In the genomic region with DNA sequence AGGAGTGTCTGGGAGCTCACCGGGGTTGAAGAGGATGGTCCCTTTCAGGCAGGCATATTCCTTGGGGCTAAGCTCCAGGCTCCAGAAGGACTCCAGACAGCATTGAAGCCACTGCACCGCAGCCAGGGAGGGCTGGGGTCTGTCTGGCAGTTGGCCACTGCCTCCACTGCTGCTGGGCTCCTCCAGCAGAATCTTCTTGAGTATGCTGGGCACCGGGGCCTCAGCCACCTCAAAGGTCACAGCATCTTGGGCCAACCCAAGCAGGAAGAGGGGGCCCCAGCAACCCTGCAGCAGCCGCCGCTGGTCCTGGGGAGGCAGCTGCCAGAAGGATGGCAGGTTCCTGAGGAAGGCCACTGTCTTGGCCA, we compare ENCODE assay signal across 23 cellular contexts. TPM values are rescaled to one million over a fixed set of nuclear protein-coding genes. Genes with fewer than 3 reads are reported as not detected.
DNase-seq lines count a peak whose midpoint lies in the region; ATAC-seq, FAIRE-seq and TF ChIP-seq lines count a peak whose summit lies in the region.
"Had no signal": no experiment of that assay in that cellular context is flagged by ENCODE, and none has a peak within 500 bp of the region (broad histone marks: within the 10 kb centered on the region; RNA-seq: fewer than 3 reads in every experiment).

No MANE protein-coding gene starts in this region.

- intact Hi-C loops in K562 (cut with micrococcal nuclease) (no loop called here), kidney (cut with DNase I) (no loop called here), psoas muscle (cut with DNase I) (no loop called here), vagina (cut with DNase I) (no loop called here)

- BruUV-seq in K562 (replicated peaks; lab: Mats Ljungman, UMichigan), result no TSS peak

- TF ChIP-seq RAD21 in K562 (CRISPR knock-in tag; conservative IDR thresholded peaks at IDR 0.05 in 1 of 2, IDR thresholded peaks at IDR 0.05 in 1 of 2), result no peak

- TF ChIP-seq POLR2A in K562 (conservative IDR thresholded peaks at IDR 0.05), result no peak
- no peak for TF ChIP-seq POLR2A in vagina (IDR thresholded peaks at IDR 0.05)

- no peak for TF ChIP-seq EP300 in K562 (IDR thresholded peaks at IDR 0.05; ENCODE audit: low read length)

- no peaks in the 10 kb centered on the region for H3F3A ChIP-seq in GM23248 (ENCODE audit: insufficient read depth)

- H3K9me3 ChIP-seq in K562 (replicated peaks; ENCODE audit: control insufficient read depth, insufficient read depth, low read depth, low read length) (no peaks in the 10 kb centered on the region), kidney (ENCODE audit: control insufficient read depth in 1 of 2, low read length in 2 of 2) (no peaks in the 10 kb centered on the region), psoas muscle (no peaks in the 10 kb centered on the region), GM23248 (ENCODE audit: low read depth) (no peaks in the 10 kb centered on the region), vagina (no peaks in the 10 kb centered on the region)

- H3K27ac Mint-ChIP-seq in activated naive CD4-positive, alpha-beta T cell treated with anti-CD3 and anti-CD28 coated beads, Interleukin-2, amount 50 U/mL, for 72 hours, result no peak overlapping the region
- H3K27ac Mint-ChIP-seq: activated CD4-positive, alpha-beta T cell treated with anti-CD3 and anti-CD28 coated beads for 36 hours; activated naive CD8-positive, alpha-beta T cell treated with anti-CD3 and anti-CD28 coated beads, Interleukin-2, amount 50 U/mL, for 24 hours; activated T-helper 17 cell treated with anti-CD3 and anti-CD28 coated beads, Interleukin-2, amount 50 U/mL, for 72 hours; stimulated activated naive CD8-positive, alpha-beta T cell treated with anti-CD3 and anti-CD28 coated beads, Interleukin-15, Interleukin-2, amounts not matched to agents 100 ng/mL and 50 ng/mL, for 24 hours had no signal

- no peaks in the 10 kb centered on the region for H3K9me3 Mint-ChIP-seq in activated naive CD4-positive, alpha-beta T cell treated with anti-CD3 and anti-CD28 coated beads, Interleukin-2, amount 50 U/mL, for 72 hours
- H3K9me3 Mint-ChIP-seq: activated naive CD8-positive, alpha-beta T cell treated with anti-CD3 and anti-CD28 coated beads, Interleukin-2, amount 50 U/mL, for 24 hours; activated T-helper 17 cell treated with anti-CD3 and anti-CD28 coated beads, Interleukin-2, amount 50 U/mL, for 72 hours; stimulated activated naive CD8-positive, alpha-beta T cell treated with anti-CD3 and anti-CD28 coated beads, Interleukin-15, Interleukin-2, amounts not matched to agents 100 ng/mL and 50 ng/mL, for 24 hours had no signal

- H3K36me3 ChIP-seq in H7 (replicated peaks; ENCODE audit: control insufficient read depth, insufficient read depth, low read length), result no peaks in the 10 kb centered on the region
- no peaks in the 10 kb centered on the region for H3K36me3 ChIP-seq in K562 (ENCODE audit: control insufficient read depth, insufficient read depth, low read length)
- no peaks in the 10 kb centered on the region for H3K36me3 ChIP-seq in kidney (ENCODE audit: control insufficient read depth in 1 of 2, insufficient read depth in 2 of 2, low read length in 2 of 2)
- H3K36me3 ChIP-seq in psoas muscle (ENCODE audit: insufficient read depth in 1 of 2, low read depth in 1 of 2), result no peaks in the 10 kb centered on the region
- H3K36me3 ChIP-seq in GM23248 (ENCODE audit: low read depth), result no peaks in the 10 kb centered on the region
- H3K36me3 ChIP-seq in vagina, result no peaks in the 10 kb centered on the region

- CTCF ChIA-PET in K562 (lab: Yijun Ruan, JAX; ENCODE audit: low intra/inter-chr PET ratio), result interaction anchor here (0.6 kb wide), 1 partner anchor 200 kb away, joined by 3 read pairs; no protein-coding TSS in a partner anchor

- H3K79me2 ChIP-seq in K562 (ENCODE audit: control insufficient read depth, insufficient read depth, low read length), result no peaks in the 10 kb centered on the region
- no peaks in the 10 kb centered on the region for H3K79me2 ChIP-seq in GM23248 (ENCODE audit: insufficient read depth)

- POLR2A ChIA-PET in K562 (lab: Yijun Ruan, JAX), result interaction anchor here (0.6 to 4.1 kb wide), 9 partner anchors 8 to 107 kb away, joined by 3 to 32 read pairs (median 3); a partner anchor contains a TSS

- WGBS in K562 (ENCODE audit: insufficient coverage, low coverage, missing lambda C conversion rate), result 78% methylated on average over 5 of the region's 5 CpGs
- 69 to 74% (median 73%) methylated on average over 5 of the region's 5 CpGs for WGBS in psoas muscle, 3 donors
- WGBS in GM23248 (ENCODE audit: low coverage in 1 of 2, low lambda C conversion rate in 2 of 2, missing lambda C conversion rate in 2 of 2), 2 experiments, result 74 to 76% methylated on average over 5 of the region's 5 CpGs

- H3K27me3 ChIP-seq in H7 (ENCODE audit: control insufficient read depth, insufficient read depth, low read length), result no peaks in the 10 kb centered on the region
- no peaks in the 10 kb centered on the region for H3K27me3 ChIP-seq in K562 (ENCODE audit: control insufficient read depth in 2 of 2, insufficient read depth in 2 of 2, low read length in 2 of 2)
- H3K27me3 ChIP-seq in psoas muscle (ENCODE audit: insufficient read depth in 3 of 3, low read length in 2 of 3), result no peaks in the 10 kb centered on the region
- no peaks in the 10 kb centered on the region for H3K27me3 ChIP-seq in GM23248 (replicated peaks; ENCODE audit: insufficient read depth)
- H3K27me3 ChIP-seq in vagina, result no peaks in the 10 kb centered on the region

- H3K4me2 ChIP-seq in K562 (ENCODE audit: insufficient read depth, low read length), result no peak overlapping the region
- no peak overlapping the region for H3K4me2 ChIP-seq in GM23248 (ENCODE audit: unreplicated experiment)

- H3K27ac ChIP-seq in K562 (ENCODE audit: extremely low read depth, low read depth, low read length) (peak overlapping the region; percentile 69), kidney (ENCODE audit: low read depth in 2 of 2, low read length in 2 of 2) (peak overlapping the region; percentile 82 to 94), psoas muscle (peak overlapping the region; percentile 70), GM23248 (no peak overlapping the region), vagina (no peak overlapping the region)

- in situ Hi-C loops in K562 (cut with MboI) (no loop called here), GM23248 (cut with MboI) (no loop called here)

- H3K4me3 ChIP-seq in H7 (ENCODE audit: insufficient read depth, low read depth, low read length) (no peak overlapping the region), K562 (no peak overlapping the region), kidney (ENCODE audit: low read length in 2 of 2) (peak overlapping the region; percentile 52 to 75), psoas muscle (peak overlapping the region; percentile 41), GM23248 (no peak overlapping the region), vagina (no peak overlapping the region)

- ATAC-seq in K562 (peak; percentile 5; the same call in 2 of the 3 replicates), psoas muscle (peak in 2 of 4 donors; percentile 2 to 14)
- no peak for ATAC-seq in activated naive CD4-positive, alpha-beta T cell treated with anti-CD3 and anti-CD28 coated beads, Interleukin-2, amount 50 U/mL, for 72 hours
- ATAC-seq: activated CD4-positive, alpha-beta T cell treated with anti-CD3 and anti-CD28 coated beads for 36 hours; activated naive CD8-positive, alpha-beta T cell treated with anti-CD3 and anti-CD28 coated beads, Interleukin-2, amount 50 U/mL, for 24 hours; activated T-helper 17 cell treated with anti-CD3 and anti-CD28 coated beads, Interleukin-2, amount 50 U/mL, for 72 hours had no signal

- peaks cover 28 to 31% of the 10 kb centered on the region in 2 experiments for H3K4me1 ChIP-seq in K562 (replicated peaks in 1 of 2; ENCODE audit: control insufficient read depth in 2 of 2, insufficient read depth in 2 of 2, low read length in 2 of 2)
- H3K4me1 ChIP-seq in kidney (ENCODE audit: control insufficient read depth in 1 of 2, insufficient read depth in 1 of 2, low read depth in 1 of 2, low read length in 2 of 2), result peaks cover 9 to 13% of the 10 kb centered on the region in 2 donors
- H3K4me1 ChIP-seq in psoas muscle, result peaks cover 10% of the 10 kb centered on the region
- no peaks in the 10 kb centered on the region for H3K4me1 ChIP-seq in GM23248 (ENCODE audit: insufficient read depth)
- no peaks in the 10 kb centered on the region for H3K4me1 ChIP-seq in vagina

- H2AFZ ChIP-seq in K562 (ENCODE audit: low read depth, low read length) (peak overlapping the region; percentile 93), GM23248 (no peak overlapping the region)

- DNase-seq in H7, result peak; percentile 25
- peak in 1 of 4 experiments; percentile 19 for DNase-seq in K562 (ENCODE audit: extremely low read depth in 1 of 4, low spot score in 3 of 4)
- no peak for DNase-seq in kidney
- DNase-seq in psoas muscle, result no peak
- no peak for DNase-seq in GM23248
- DNase-seq in activated naive CD4-positive, alpha-beta T cell treated with anti-CD3 and anti-CD28 coated beads, Interleukin-2, amount 50 U/mL, for 72 hours (ENCODE audit: low spot score in 2 of 2), result no peak
- DNase-seq in SHP77 (lab: John Stamatoyannopoulos, UW), result no peak
- DNase-seq in vagina (ENCODE audit: extremely low spot score in 2 of 2), result no peak
- DNase-seq: activated CD4-positive, alpha-beta T cell treated with anti-CD3 and anti-CD28 coated beads for 36 hours; activated naive CD8-positive, alpha-beta T cell treated with anti-CD3 and anti-CD28 coated beads, Interleukin-2, amount 50 U/mL, for 24 hours; NCI-H1694; NCI-H446 treated with DMSO at 0.1 percent for 48 hours; SW 1271 had no signal

- H3K9me2 ChIP-seq in GM23248 (ENCODE audit: insufficient read depth), result no peaks in the 10 kb centered on the region

- H3K36me3 Mint-ChIP-seq in activated naive CD4-positive, alpha-beta T cell treated with anti-CD3 and anti-CD28 coated beads, Interleukin-2, amount 50 U/mL, for 72 hours, result no peaks in the 10 kb centered on the region

- H3K9ac ChIP-seq in K562 (ENCODE audit: insufficient read depth in 1 of 2, low read depth in 2 of 2, low read length in 2 of 2) (peak overlapping the region; percentile 64 to 85; a peak in 3 of 4 replicates), kidney (ENCODE audit: low read length in 2 of 2) (peak overlapping the region; percentile 63 to 92), GM23248 (no peak overlapping the region)

- TF ChIP-seq CTCF in K562 (IDR thresholded peaks at IDR 0.05 in 2 of 3, conservative IDR thresholded peaks at IDR 0.05 in 1 of 3; ENCODE audit: insufficient read depth in 2 of 3, low read depth in 1 of 3, low read length in 3 of 3), result no peak
- TF ChIP-seq CTCF in kidney (IDR thresholded peaks at IDR 0.05; ENCODE audit: borderline replicate concordance, extremely low read depth, insufficient read depth), result no peak
- TF ChIP-seq CTCF in psoas muscle (IDR thresholded peaks at IDR 0.05), result no peak
- TF ChIP-seq CTCF in vagina (IDR thresholded peaks at IDR 0.05), result no peak

- FAIRE-seq in K562 (lab: Jason Lieb, UNC), result no peak
- no peak for FAIRE-seq in kidney (lab: Jason Lieb, UNC)
- FAIRE-seq: bronchial epithelial cell, GM12892 had no signal

- H3K9me1 ChIP-seq in K562 (ENCODE audit: control insufficient read depth, insufficient read depth, low read length), result no peaks in the 10 kb centered on the region

- H4K20me1 ChIP-seq in K562 (replicated peaks; ENCODE audit: control insufficient read depth, insufficient read depth, low read length), result no peaks in the 10 kb centered on the region
- no peaks in the 10 kb centered on the region for H4K20me1 ChIP-seq in GM23248 (ENCODE audit: insufficient read depth)

RNA-seq across cellular contexts. Expression of a gene that starts 0.4 kb away (rescaled TPM):
- total RNA-seq in H7 (2014; rRNA removed; shearing (Covaris generic)), result not detected in 2 replicates
- total RNA-seq in K562 (2011; cell fraction: chromatin; rRNA removed; ENCODE audit: low replicate concordance), result not detected in 2 replicates
- not detected in 2 replicates for total RNA-seq in K562 (2011; cell fraction: nucleolus; rRNA removed)
- total RNA-seq in K562 (2011; cell fraction: nucleoplasm; rRNA removed), result not detected in 2 replicates
- not detected in 2 replicates for total RNA-seq in K562 (2014; rRNA removed)
- not detected in 2 replicates for total RNA-seq in K562 (2014; rRNA removed; fragmentation: Illumina TruSeq; extraction: Trizol)
- not detected in 2 replicates for total RNA-seq in K562 (2015; rRNA removed; fragmentation: Illumina TruSeq; extraction: Trizol)
- total RNA-seq in K562 (2021), result not detected in 2 replicates
- polyA plus RNA-seq in K562 (2011; rRNA removed), result not detected in 2 replicates
- 0.06 TPM in 1 of 2 replicates, not detected in the other for polyA plus RNA-seq in K562 (2011; cell fraction: cytosol; rRNA removed)
- not detected in 2 replicates for polyA plus RNA-seq in K562 (2011; cell fraction: nucleus; rRNA removed)
- polyA plus RNA-seq in K562 (2012), result 0.08 TPM in 1 of 2 replicates, not detected in the other
- polyA plus RNA-seq in K562 (2014; fragmentation: Illumina TruSeq; extraction: Trizol), result not detected in 2 replicates
- polyA plus RNA-seq in K562 (2014; fragmentation: Nextera tagmentation; extraction: Ambion mirVana), result not detected
- polyA plus RNA-seq in K562 (2014; rRNA removed), result not detected in 2 replicates
- not detected in 2 replicates for polyA minus RNA-seq in K562 (2011; rRNA and poly(A)+ RNA removed)
- not detected in 2 replicates for polyA minus RNA-seq in K562 (2011; cell fraction: cytosol; rRNA and poly(A)+ RNA removed)
- not detected in 2 replicates for polyA minus RNA-seq in K562 (2011; cell fraction: nucleus; rRNA and poly(A)+ RNA removed)
- total RNA-seq in kidney, result 0.79 TPM
- polyA plus RNA-seq in kidney (ENCODE audit: insufficient read depth, low read depth, low replicate concordance), result 16.5 TPM
- total RNA-seq in psoas muscle, result 1 to 10 TPM in 1 of 4 donors, under 1 TPM in 2, not detected in 1; 0.25 to 1.1 (median 0.49) TPM
- under 1 TPM; 0.06 to 0.21 (median 0.07) TPM for polyA plus RNA-seq in psoas muscle
- total RNA-seq in GM23248 (2014; rRNA removed; shearing (Covaris generic)), result not detected in 2 replicates
- polyA plus RNA-seq in GM23248 (2016; fragmentation: Nextera tagmentation; extraction: Ambion mirVana), result not detected in 2 replicates
- total RNA-seq in activated naive CD4-positive, alpha-beta T cell treated with anti-CD3 and anti-CD28 coated beads, Interleukin-2, amount 50 U/mL, for 72 hours, result not detected
- not detected for total RNA-seq in vagina
- total RNA-seq: activated CD4-positive, alpha-beta T cell treated with anti-CD3 and anti-CD28 coated beads for 36 hours; activated T-helper 17 cell treated with anti-CD3 and anti-CD28 coated beads, Interleukin-2, amount 50 U/mL, for 72 hours; bronchial epithelial cell; dermis microvascular lymphatic vessel endothelial cell; H4; M059J; omental fat pad had no signal
- polyA plus RNA-seq: AG04450, esophagus had no signal

RNA-seq across cellular contexts. Expression of a gene that starts 8.2 kb away (rescaled TPM):
- total RNA-seq in H7 (2014; rRNA removed; shearing (Covaris generic)), result 65.3 and 76.4 TPM in 2 replicates
- total RNA-seq in K562 (2011; cell fraction: chromatin; rRNA removed; ENCODE audit: low replicate concordance), result 70.9 and 112 TPM in 2 replicates
- 73.0 and 85.1 TPM in 2 replicates for total RNA-seq in K562 (2011; cell fraction: nucleolus; rRNA removed)
- 71.2 and 76.6 TPM in 2 replicates for total RNA-seq in K562 (2011; cell fraction: nucleoplasm; rRNA removed)
- total RNA-seq in K562 (2014; rRNA removed), result 234 and 265 TPM in 2 replicates
- 83.1 and 86.9 TPM in 2 replicates for total RNA-seq in K562 (2014; rRNA removed; fragmentation: Illumina TruSeq; extraction: Trizol)
- 156 and 157 TPM in 2 replicates for total RNA-seq in K562 (2015; rRNA removed; fragmentation: Illumina TruSeq; extraction: Trizol)
- total RNA-seq in K562 (2021), result 160 and 170 TPM in 2 replicates
- 42.5 and 59.7 TPM in 2 replicates for polyA plus RNA-seq in K562 (2011; rRNA removed)
- 49.6 and 54.7 TPM in 2 replicates for polyA plus RNA-seq in K562 (2011; cell fraction: cytosol; rRNA removed)
- 56.8 and 59.7 TPM in 2 replicates for polyA plus RNA-seq in K562 (2011; cell fraction: nucleus; rRNA removed)
- polyA plus RNA-seq in K562 (2012), result 171 and 247 TPM in 2 replicates
- 202 and 219 TPM in 2 replicates for polyA plus RNA-seq in K562 (2014; fragmentation: Illumina TruSeq; extraction: Trizol)
- polyA plus RNA-seq in K562 (2014; fragmentation: Nextera tagmentation; extraction: Ambion mirVana), result 10 to 100 TPM in 1 of 2 experiments, 1 to 10 TPM in 1; 9.8 to 18.1 TPM
- 126 and 149 TPM in 2 replicates for polyA plus RNA-seq in K562 (2014; rRNA removed)
- polyA minus RNA-seq in K562 (2011; rRNA and poly(A)+ RNA removed), result 42.3 and 52.0 TPM in 2 replicates
- 79.7 and 80.2 TPM in 2 replicates for polyA minus RNA-seq in K562 (2011; cell fraction: cytosol; rRNA and poly(A)+ RNA removed)
- 19.4 and 28.9 TPM in 2 replicates for polyA minus RNA-seq in K562 (2011; cell fraction: nucleus; rRNA and poly(A)+ RNA removed)
- total RNA-seq in kidney, result 61.5 TPM
- polyA plus RNA-seq in kidney (ENCODE audit: insufficient read depth, low read depth, low replicate concordance), result 112 TPM
- total RNA-seq in psoas muscle, result 10 to 100 TPM; 55.7 to 65.5 (median 62.3) TPM
- polyA plus RNA-seq in psoas muscle, result 100 to 1,000 TPM in 1 of 3 donors, 10 to 100 TPM in 2; 77.7 to 105 (median 89.7) TPM
- total RNA-seq in GM23248 (2014; rRNA removed; shearing (Covaris generic)), result 34.9 and 50.0 TPM in 2 replicates
- 117 and 118 TPM in 2 replicates for polyA plus RNA-seq in GM23248 (2016; fragmentation: Nextera tagmentation; extraction: Ambion mirVana)
- total RNA-seq in activated naive CD4-positive, alpha-beta T cell treated with anti-CD3 and anti-CD28 coated beads, Interleukin-2, amount 50 U/mL, for 72 hours, result 10 to 100 TPM; 60.5 to 93.7 TPM
- total RNA-seq in vagina, result 45.9 TPM

RNA-seq across cellular contexts. Expression of a gene that starts 13.1 kb away (rescaled TPM):
- total RNA-seq in H7 (2014; rRNA removed; shearing (Covaris generic)), result 16.1 and 23.7 TPM in 2 replicates
- 15.2 and 22.9 TPM in 2 replicates for total RNA-seq in K562 (2011; cell fraction: chromatin; rRNA removed; ENCODE audit: low replicate concordance)
- 20.1 and 20.7 TPM in 2 replicates for total RNA-seq in K562 (2011; cell fraction: nucleolus; rRNA removed)
- 11.5 and 12.9 TPM in 2 replicates for total RNA-seq in K562 (2011; cell fraction: nucleoplasm; rRNA removed)
- total RNA-seq in K562 (2014; rRNA removed), result 16.4 and 21.0 TPM in 2 replicates
- total RNA-seq in K562 (2014; rRNA removed; fragmentation: Illumina TruSeq; extraction: Trizol), result 8.6 and 9.9 TPM in 2 replicates
- total RNA-seq in K562 (2015; rRNA removed; fragmentation: Illumina TruSeq; extraction: Trizol), result 15.3 and 16.2 TPM in 2 replicates
- 22.5 and 23.0 TPM in 2 replicates for total RNA-seq in K562 (2021)
- 5.4 and 7.2 TPM in 2 replicates for polyA plus RNA-seq in K562 (2011; rRNA removed)
- 7.0 and 9.7 TPM in 2 replicates for polyA plus RNA-seq in K562 (2011; cell fraction: cytosol; rRNA removed)
- 10.6 and 15.3 TPM in 2 replicates for polyA plus RNA-seq in K562 (2011; cell fraction: nucleus; rRNA removed)
- polyA plus RNA-seq in K562 (2012), result 13.1 and 16.8 TPM in 2 replicates
- 14.4 and 17.5 TPM in 2 replicates for polyA plus RNA-seq in K562 (2014; fragmentation: Illumina TruSeq; extraction: Trizol)
- 1 to 10 TPM; 1.6 to 4.9 TPM for polyA plus RNA-seq in K562 (2014; fragmentation: Nextera tagmentation; extraction: Ambion mirVana)
- 13.3 and 16.1 TPM in 2 replicates for polyA plus RNA-seq in K562 (2014; rRNA removed)
- 6.1 and 6.7 TPM in 2 replicates for polyA minus RNA-seq in K562 (2011; rRNA and poly(A)+ RNA removed)
- polyA minus RNA-seq in K562 (2011; cell fraction: cytosol; rRNA and poly(A)+ RNA removed), result 3.6 and 6.0 TPM in 2 replicates
- polyA minus RNA-seq in K562 (2011; cell fraction: nucleus; rRNA and poly(A)+ RNA removed), result 8.1 and 10.2 TPM in 2 replicates
- 15.8 TPM for total RNA-seq in kidney
- 15.8 TPM for polyA plus RNA-seq in kidney (ENCODE audit: insufficient read depth, low read depth, low replicate concordance)
- 10 to 100 TPM; 10.7 to 22.9 (median 12.1) TPM for total RNA-seq in psoas muscle
- polyA plus RNA-seq in psoas muscle, result 10 to 100 TPM; 13.7 to 31.8 (median 17.8) TPM
- 6.3 and 6.8 TPM in 2 replicates for total RNA-seq in GM23248 (2014; rRNA removed; shearing (Covaris generic))
- polyA plus RNA-seq in GM23248 (2016; fragmentation: Nextera tagmentation; extraction: Ambion mirVana), result 9.3 and 10.8 TPM in 2 replicates
- total RNA-seq in activated naive CD4-positive, alpha-beta T cell treated with anti-CD3 and anti-CD28 coated beads, Interleukin-2, amount 50 U/mL, for 72 hours, result 10 to 100 TPM; 11.7 to 13.2 TPM
- total RNA-seq in vagina, result 5.2 TPM

RNA-seq across cellular contexts. Expression of a gene that starts 23.3 kb away (rescaled TPM):
- total RNA-seq in H7 (2014; rRNA removed; shearing (Covaris generic)), result 40.3 and 61.9 TPM in 2 replicates
- total RNA-seq in K562 (2011; cell fraction: chromatin; rRNA removed; ENCODE audit: low replicate concordance), result 37.7 and 65.6 TPM in 2 replicates
- 41.7 and 49.9 TPM in 2 replicates for total RNA-seq in K562 (2011; cell fraction: nucleolus; rRNA removed)
- total RNA-seq in K562 (2011; cell fraction: nucleoplasm; rRNA removed), result 42.3 and 47.5 TPM in 2 replicates
- total RNA-seq in K562 (2014; rRNA removed) (16.3 and 26.7 TPM in 2 replicates), K562 (2014; rRNA removed; fragmentation: Illumina TruSeq; extraction: Trizol) (19.3 and 20.4 TPM in 2 replicates), K562 (2015; rRNA removed; fragmentation: Illumina TruSeq; extraction: Trizol) (27.0 and 28.0 TPM in 2 replicates), K562 (2021) (58.8 and 59.0 TPM in 2 replicates), kidney (28.8 TPM), psoas muscle (10 to 100 TPM; 18.3 to 35.9 (median 25.6) TPM), vagina (11.5 TPM)
- polyA plus RNA-seq in K562 (2011; rRNA removed) (45.1 and 64.7 TPM in 2 replicates), K562 (2014; fragmentation: Illumina TruSeq; extraction: Trizol) (23.2 and 34.0 TPM in 2 replicates), K562 (2014; fragmentation: Nextera tagmentation; extraction: Ambion mirVana) (10 to 100 TPM in 1 of 2 experiments, 1 to 10 TPM in 1; 9.9 to 11.4 TPM), K562 (2014; rRNA removed) (17.4 and 31.8 TPM in 2 replicates), kidney (ENCODE audit: insufficient read depth, low read depth, low replicate concordance) (24.6 TPM), psoas muscle (10 to 100 TPM; 19.2 to 34.0 (median 19.4) TPM), GM23248 (2016; fragmentation: Nextera tagmentation; extraction: Ambion mirVana) (26.3 and 27.9 TPM in 2 replicates)
- 37.8 and 64.5 TPM in 2 replicates for polyA plus RNA-seq in K562 (2011; cell fraction: cytosol; rRNA removed)
- polyA plus RNA-seq in K562 (2011; cell fraction: nucleus; rRNA removed), result 49.3 and 52.7 TPM in 2 replicates
- polyA plus RNA-seq in K562 (2012), result 32.5 and 46.9 TPM in 2 replicates
- 40.1 and 57.8 TPM in 2 replicates for polyA minus RNA-seq in K562 (2011; rRNA and poly(A)+ RNA removed)
- polyA minus RNA-seq in K562 (2011; cell fraction: cytosol; rRNA and poly(A)+ RNA removed), result 52.9 and 56.0 TPM in 2 replicates
- polyA minus RNA-seq in K562 (2011; cell fraction: nucleus; rRNA and poly(A)+ RNA removed), result 15.4 and 16.0 TPM in 2 replicates
- total RNA-seq in GM23248 (2014; rRNA removed; shearing (Covaris generic)), result 11.9 and 12.1 TPM in 2 replicates
- total RNA-seq in activated naive CD4-positive, alpha-beta T cell treated with anti-CD3 and anti-CD28 coated beads, Interleukin-2, amount 50 U/mL, for 72 hours, result 10 to 100 TPM; 29.5 to 56.1 TPM

RNA-seq across cellular contexts. Expression of a gene that starts 46.9 kb away (rescaled TPM):
- 14.4 and 14.6 TPM in 2 replicates for total RNA-seq in H7 (2014; rRNA removed; shearing (Covaris generic))
- total RNA-seq in K562 (2011; cell fraction: chromatin; rRNA removed; ENCODE audit: low replicate concordance), result 1.2 and 3.2 TPM in 2 replicates
- 2.0 and 2.1 TPM in 2 replicates for total RNA-seq in K562 (2011; cell fraction: nucleolus; rRNA removed)
- 1.5 and 1.8 TPM in 2 replicates for total RNA-seq in K562 (2011; cell fraction: nucleoplasm; rRNA removed)
- total RNA-seq in K562 (2014; rRNA removed) (0.73 and 2.6 TPM in 2 replicates), K562 (2014; rRNA removed; fragmentation: Illumina TruSeq; extraction: Trizol) (0.62 and 0.73 TPM in 2 replicates), K562 (2015; rRNA removed; fragmentation: Illumina TruSeq; extraction: Trizol) (0.53 and 0.83 TPM in 2 replicates), K562 (2021) (1.9 and 2.4 TPM in 2 replicates), kidney (14.1 TPM), psoas muscle (not detected), vagina (7.4 TPM)
- polyA plus RNA-seq in K562 (2011; rRNA removed) (1.4 and 4.8 TPM in 2 replicates), K562 (2014; fragmentation: Illumina TruSeq; extraction: Trizol) (1.3 and 1.9 TPM in 2 replicates), K562 (2014; fragmentation: Nextera tagmentation; extraction: Ambion mirVana) (under 1 TPM; 0.38 to 0.48 TPM), K562 (2014; rRNA removed) (1.0 and 1.3 TPM in 2 replicates), kidney (ENCODE audit: insufficient read depth, low read depth, low replicate concordance) (19.3 TPM), psoas muscle (under 1 TPM in 1 of 3 donors, not detected in 2; 0.01 TPM), GM23248 (2016; fragmentation: Nextera tagmentation; extraction: Ambion mirVana) (not detected in 2 replicates)
- 4.7 and 4.9 TPM in 2 replicates for polyA plus RNA-seq in K562 (2011; cell fraction: cytosol; rRNA removed)
- 3.2 and 3.7 TPM in 2 replicates for polyA plus RNA-seq in K562 (2011; cell fraction: nucleus; rRNA removed)
- 1.2 and 3.1 TPM in 2 replicates for polyA plus RNA-seq in K562 (2012)
- polyA minus RNA-seq in K562 (2011; rRNA and poly(A)+ RNA removed), result 2.2 and 4.5 TPM in 2 replicates
- polyA minus RNA-seq in K562 (2011; cell fraction: cytosol; rRNA and poly(A)+ RNA removed), result 2.3 and 3.9 TPM in 2 replicates
- 0.81 and 1.4 TPM in 2 replicates for polyA minus RNA-seq in K562 (2011; cell fraction: nucleus; rRNA and poly(A)+ RNA removed)
- not detected in 2 replicates for total RNA-seq in GM23248 (2014; rRNA removed; shearing (Covaris generic))
- total RNA-seq in activated naive CD4-positive, alpha-beta T cell treated with anti-CD3 and anti-CD28 coated beads, Interleukin-2, amount 50 U/mL, for 72 hours, result under 1 TPM in 1 of 2 donors, not detected in 1; 0.27 TPM
- total RNA-seq: activated T-helper 17 cell treated with anti-CD3 and anti-CD28 coated beads, Interleukin-2, amount 50 U/mL, for 72 hours; dermis microvascular lymphatic vessel endothelial cell; H4; M059J had no signal
- polyA plus RNA-seq: AG04450 had no signal

Comparison
In these comparisons a context has a peak if more than half of its experiments do, and no peak if none do; other contexts are left out.
1. H3K4me3 ChIP-seq: peak in kidney (2 of 2) and psoas muscle (single experiment); none in H7 (single experiment), K562 (single experiment), GM23248 (single experiment) and vagina (0 of 2).
2. H3K27ac ChIP-seq: peak in K562 (single experiment), kidney (2 of 2) and psoas muscle (single experiment); none in GM23248 (single experiment) and vagina (single experiment).